22 cellular contexts compared by ENCODE assay signal in genomic region chr20:34797012-34797720, GRCh38.
"Had no signal": no experiment of that assay in that cellular context is flagged by ENCODE, and none has a peak within 500 bp of the region (broad histone marks: within the 10 kb centered on the region; RNA-seq: fewer than 3 reads in every experiment).

No MANE protein-coding gene starts in this region.

- H3K36me3 ChIP-seq: brain microvascular endothelial cell, cardiac muscle cell had no signal

- H3K4me2 ChIP-seq: KMS-11, SK-N-SH had no signal

- DNase-seq: activated CD4-positive, alpha-beta T cell treated with anti-CD3 and anti-CD28 coated beads for 4 hours; activated CD4-positive, alpha-beta T cell treated with anti-CD3 and anti-CD28 coated beads, Interleukin-2, amount 50 U/mL, for 4 hours; activated CD8-positive, alpha-beta memory T cell treated with anti-CD3 and anti-CD28 coated beads, Interleukin-2, amount 50 U/mL, for 48 hours; activated CD8-positive, alpha-beta T cell treated with anti-CD3 and anti-CD28 coated beads, Interleukin-2, amount 10 ng/mL, durations not matched to agents 7 days and 5 days; activated T-cell treated with anti-CD3 and anti-CD28 coated beads, Interleukin-2, amount 50 U/mL, for 1 hour; brain microvascular endothelial cell; NCI-H1092; NCI-H1417; NCI-H1694 treated with DMSO at 0.1 percent for 48 hours; NCI-H2029 treated with DMSO at 0.1 percent for 48 hours; NCI-H510A treated with DMSO at 0.1 percent for 48 hours; NCI-H69; NK-92 treated with Interleukin-12 subunit alpha and Interleukin-12 subunit beta, amount 100 ng/mL, for 24 hours; OCI-M1; RPMI8226; SK-N-SH; T-helper 1 cell had no signal

- ATAC-seq: activated CD4-positive, CD25-positive, alpha-beta regulatory T cell treated with anti-CD3 and anti-CD28 coated beads, Interleukin-2, amount 50 U/mL, for 24 hours; activated CD8-positive, alpha-beta T cell treated with anti-CD3 and anti-CD28 coated beads, Interleukin-2, amount 10 ng/mL, durations not matched to agents 7 days and 5 days; Panc1; Right ventricle myocardium inferior had no signal

- H3K27me3 ChIP-seq: brain microvascular endothelial cell, cardiac muscle cell had no signal

- H3K4me3 ChIP-seq: cardiac muscle cell had no signal

- H3K27ac ChIP-seq: brain microvascular endothelial cell, cardiac muscle cell, KMS-11 had no signal

- H3K9ac ChIP-seq: KMS-11, SK-N-SH had no signal

- H3K9me3 ChIP-seq: SK-N-SH had no signal
